ENCODE assay signal across 24 cellular contexts in genomic region chr2:158043181-158043948, GRCh38. TPM values are rescaled to one million over a fixed set of nuclear protein-coding genes. Genes with fewer than 3 reads are reported as not detected.
A peak's percentile ranks its signal among the peaks of the same experiment; 100 is the strongest.
DNase-seq lines count a peak whose midpoint lies in the region; ATAC-seq and TF ChIP-seq lines count a peak whose summit lies in the region.
"Had no signal": no experiment of that assay in that cellular context is flagged by ENCODE, and none has a peak within 500 bp of the region (broad histone marks: within the 10 kb centered on the region; RNA-seq: fewer than 3 reads in every experiment).

No MANE protein-coding gene starts in this region.

- H3K36me3 Mint-ChIP-seq in MCF 10A (ENCODE audit: insufficient read depth, unreplicated experiment) = no peaks in the 10 kb centered on the region
- H3K36me3 Mint-ChIP-seq: activated naive CD4-positive, alpha-beta T cell treated with anti-CD3 and anti-CD28 coated beads, Interleukin-2, amount 10 ng/mL, durations not matched to agents 7 days and 5 days; neural progenitor cell; stimulated activated memory B cell treated with anti-CD40 and anti-IgM and Interleukin-4, amounts not matched to agents 10 μg/mL and 1 μg/mL and 100 μg/mL, for 72 hours had no signal

- no peaks in the 10 kb centered on the region for H3K4me1 Mint-ChIP-seq in MCF 10A (ENCODE audit: insufficient read depth, unreplicated experiment)
- H3K4me1 Mint-ChIP-seq: stimulated activated memory B cell treated with anti-CD40 and anti-IgM and Interleukin-4, amounts not matched to agents 10 μg/mL and 1 μg/mL and 100 μg/mL, for 72 hours had no signal

- TF ChIP-seq CTCF in MCF 10A (IDR thresholded peaks at IDR 0.05; ENCODE audit: unreplicated experiment) (no peak), mammary epithelial cell (conservative IDR thresholded peaks at IDR 0.05 in 1 of 2, IDR thresholded peaks at IDR 0.05 in 1 of 2; ENCODE audit: extremely low read depth in 1 of 2, insufficient read depth in 1 of 2, low read depth in 1 of 2, low read length in 2 of 2) (no peak), upper lobe of left lung (IDR thresholded peaks at IDR 0.05) (no peak)

- no peak for TF ChIP-seq EP300 in upper lobe of left lung (IDR thresholded peaks at IDR 0.05)

- H3K36me3 ChIP-seq in mammary epithelial cell (ENCODE audit: insufficient read depth, low read length) (no peaks in the 10 kb centered on the region), upper lobe of left lung (no peaks in the 10 kb centered on the region)
- H3K36me3 ChIP-seq: cardiac muscle cell, neural progenitor cell, thoracic aorta had no signal

- H3K27me3 ChIP-seq in mammary epithelial cell (ENCODE audit: insufficient read depth, low read length) (peaks cover 3% of the 10 kb centered on the region), upper lobe of left lung (no peaks in the 10 kb centered on the region)
- H3K27me3 ChIP-seq: cardiac muscle cell, neural progenitor cell had no signal

- H3K4me1 ChIP-seq in mammary epithelial cell (ENCODE audit: insufficient read depth, low read length) (no peaks in the 10 kb centered on the region), upper lobe of left lung (peaks cover 5 to 40% (median 17%) of the 10 kb centered on the region in 4 donors)
- H3K4me1 ChIP-seq: psoas muscle had no signal

- in situ Hi-C loops in mammary epithelial cell (cut with MboI; ENCODE audit: low sequenced_read_pairs in 2 of 2) = no loop called here

- no peak overlapping the region for H3K4me3 ChIP-seq in mammary epithelial cell (replicated peaks in 1 of 3; ENCODE audit: insufficient read depth in 1 of 3, low read depth in 2 of 3, low read length in 3 of 3)
- no peak overlapping the region for H3K4me3 ChIP-seq in upper lobe of left lung
- H3K4me3 ChIP-seq: cardiac muscle cell, neural progenitor cell, psoas muscle, thoracic aorta had no signal

- dilution Hi-C loops in mammary epithelial cell (cut with HindIII; ENCODE audit: low sequenced_read_pairs) = no loop called here

- POLR2A ChIA-PET in MCF 10A (lab: Yijun Ruan, JAX) = no interaction called here

- no peak overlapping the region for H2AFZ ChIP-seq in mammary epithelial cell (ENCODE audit: low read depth, low read length)

- CTCF ChIA-PET in MCF 10A (lab: Yijun Ruan, JAX) = interaction anchor here (0.6 to 2.5 kb wide), 8 partner anchors 8 to 711 kb away, joined by 3 to 16 read pairs (median 6); no protein-coding TSS in a partner anchor
- CTCF ChIA-PET in mammary epithelial cell (lab: Charles Lee; ENCODE audit: low non-redundant PET) = no interaction called here

- H3K27ac Mint-ChIP-seq in MCF 10A (ENCODE audit: low read depth, unreplicated experiment) = no peak overlapping the region
- H3K27ac Mint-ChIP-seq: activated naive CD4-positive, alpha-beta T cell treated with anti-CD3 and anti-CD28 coated beads, Interleukin-2, amount 10 ng/mL, durations not matched to agents 7 days and 5 days; HFFc6; neural progenitor cell; stimulated activated memory B cell treated with anti-CD40 and anti-IgM and Interleukin-4, amounts not matched to agents 10 μg/mL and 1 μg/mL and 100 μg/mL, for 72 hours had no signal

- no peak overlapping the region for H3K4me2 ChIP-seq in mammary epithelial cell (ENCODE audit: insufficient read depth, low read depth, low read length)

- TF ChIP-seq POLR2A in upper lobe of left lung (IDR thresholded peaks at IDR 0.05) = no peak

- DNase-seq in MCF 10A (ENCODE audit: unreplicated experiment) (peak; percentile 47), mammary epithelial cell (no peak), NCI-H82 (lab: John Stamatoyannopoulos, UW) (peak; percentile 77), left lobe of liver (ENCODE audit: low spot score) (peak; percentile 89), upper lobe of left lung (no peak), HK-2 (ENCODE audit: unreplicated experiment) (no peak), NCI-H2196 treated with DMSO at 0.1 percent for 48 hours (lab: John Stamatoyannopoulos, UW; ENCODE audit: unreplicated experiment) (no peak)
- DNase-seq: 8988T; activated CD4-positive, alpha-beta T cell treated with anti-CD3 and anti-CD28 coated beads for 48 hours; activated naive CD4-positive, alpha-beta T cell treated with anti-CD3 and anti-CD28 coated beads, Interleukin-2, amount 10 ng/mL, durations not matched to agents 7 days and 5 days; activated T-cell treated with anti-CD3 and anti-CD28 coated beads, Interleukin-2, amount 50 U/mL, for 48 hours; HFFc6; NCI-H2081 treated with DMSO at 0.1 percent for 48 hours; NCI-H748 treated with DMSO at 0.1 percent for 48 hours; psoas muscle; stimulated activated CD4-positive, alpha-beta T cell treated with anti-CD3 and anti-CD28 coated beads, Interleukin-2, amount 100 ng/mL, for 24 hours had no signal

- intact Hi-C loops in MCF 10A (cut with micrococcal nuclease) (no loop called here), mammary epithelial cell (cut with micrococcal nuclease) (no loop called here)

- no peaks in the 10 kb centered on the region for H4K20me1 ChIP-seq in mammary epithelial cell (ENCODE audit: insufficient read depth, low read length)

- H3K79me2 ChIP-seq in mammary epithelial cell (ENCODE audit: insufficient read depth, low read length) = no peaks in the 10 kb centered on the region

- H3K27ac ChIP-seq in mammary epithelial cell (ENCODE audit: insufficient read depth, low read depth, low read length) (no peak overlapping the region), upper lobe of left lung (peak overlapping the region in 3 of 4 donors; percentile 26 to 79 (median 67))
- H3K27ac ChIP-seq: cardiac muscle cell, neural progenitor cell, psoas muscle, thoracic aorta had no signal

- H3K9me3 ChIP-seq in mammary epithelial cell (replicated peaks; ENCODE audit: insufficient read depth, low read length) (no peaks in the 10 kb centered on the region), upper lobe of left lung (no peaks in the 10 kb centered on the region)
- H3K9me3 ChIP-seq: psoas muscle, thoracic aorta had no signal

- BruUV-seq in MCF 10A (replicated peaks; lab: Mats Ljungman, UMichigan) (no TSS peak), mammary epithelial cell (replicated peaks; lab: Mats Ljungman, UMichigan) (no TSS peak)

- H3K4me3 Mint-ChIP-seq in MCF 10A (ENCODE audit: unreplicated experiment) = no peak overlapping the region
- H3K4me3 Mint-ChIP-seq: activated naive CD4-positive, alpha-beta T cell treated with anti-CD3 and anti-CD28 coated beads, Interleukin-2, amount 10 ng/mL, durations not matched to agents 7 days and 5 days; HFFc6; neural progenitor cell; stimulated activated memory B cell treated with anti-CD40 and anti-IgM and Interleukin-4, amounts not matched to agents 10 μg/mL and 1 μg/mL and 100 μg/mL, for 72 hours had no signal

- H3K9me3 Mint-ChIP-seq in MCF 10A (ENCODE audit: unreplicated experiment) = no peaks in the 10 kb centered on the region
- H3K9me3 Mint-ChIP-seq: activated naive CD4-positive, alpha-beta T cell treated with anti-CD3 and anti-CD28 coated beads, Interleukin-2, amount 10 ng/mL, durations not matched to agents 7 days and 5 days; HFFc6; neural progenitor cell; stimulated activated memory B cell treated with anti-CD40 and anti-IgM and Interleukin-4, amounts not matched to agents 10 μg/mL and 1 μg/mL and 100 μg/mL, for 72 hours had no signal

- ATAC-seq in left lobe of liver (peak; percentile 88), upper lobe of left lung (ENCODE audit: low FRiP score in 2 of 2) (no peak), GM21515 (IDR thresholded peaks at IDR 0.05; ENCODE audit: unreplicated experiment) (no peak)
- ATAC-seq: psoas muscle; stimulated activated memory B cell treated with anti-CD40 and anti-IgM and Interleukin-4, amounts not matched to agents 10 μg/mL and 1 μg/mL and 100 μg/mL, for 72 hours had no signal

- H3K9ac ChIP-seq in mammary epithelial cell (ENCODE audit: insufficient read depth, low read length) = no peak overlapping the region
- H3K9ac ChIP-seq: neural progenitor cell had no signal

- H3K27me3 Mint-ChIP-seq in MCF 10A (ENCODE audit: insufficient read depth, unreplicated experiment) = no peaks in the 10 kb centered on the region
- H3K27me3 Mint-ChIP-seq: activated naive CD4-positive, alpha-beta T cell treated with anti-CD3 and anti-CD28 coated beads, Interleukin-2, amount 10 ng/mL, durations not matched to agents 7 days and 5 days had no signal

- 49% methylated on average over 5 of the region's 5 CpGs for WGBS in mammary epithelial cell (ENCODE audit: low coverage, missing lambda C conversion rate)
- WGBS in upper lobe of left lung, 2 donors = 72 to 76% methylated on average over 5 of the region's 5 CpGs

RNA-seq across cellular contexts. Expression of gene UPP2, which starts 58.3 kb away (rescaled TPM):
- total RNA-seq in MCF 10A (2022) (not detected in 2 replicates), mammary epithelial cell (not detected), left lobe of liver (0.91 TPM), upper lobe of left lung (not detected)
- polyA plus RNA-seq in mammary epithelial cell = not detected
- polyA minus RNA-seq in mammary epithelial cell = not detected
- total RNA-seq: cardiac muscle cell, fibroblast of lung, HFFc6, OCI-LY7, psoas muscle, skeletal muscle tissue, thoracic aorta had no signal
- polyA plus RNA-seq: cardiac muscle cell, fibroblast of lung, psoas muscle had no signal

Comparison
In these comparisons a context has a peak if more than half of its experiments do, and no peak if none do; other contexts are left out.
1. DNase-seq: peak in MCF 10A (single experiment), NCI-H82 (single experiment) and left lobe of liver (single experiment); none in mammary epithelial cell (single experiment), upper lobe of left lung (0 of 2), HK-2 (single experiment) and NCI-H2196 treated with DMSO at 0.1 percent for 48 hours (single experiment).